In the genomic region with DNA sequence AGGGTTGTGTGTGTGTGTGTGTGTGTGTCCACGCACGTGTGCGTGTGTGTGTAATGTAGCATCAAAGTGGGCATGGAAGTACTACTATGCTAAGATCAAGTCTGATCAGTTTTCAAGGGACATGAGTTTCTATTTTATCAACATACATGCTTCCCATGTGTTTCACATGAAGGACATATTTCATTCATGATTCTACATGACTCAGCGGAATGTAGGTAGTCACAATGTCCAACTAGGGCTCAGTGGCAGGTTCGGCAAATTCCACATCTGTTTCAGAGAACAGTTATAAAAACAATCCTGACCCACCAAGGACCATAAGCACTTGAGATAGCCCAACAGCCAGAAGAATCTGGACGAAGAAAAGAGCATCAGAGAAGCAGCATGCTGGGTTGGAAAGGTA, we compare ENCODE assay signal across 3 cellular contexts.
TF ChIP-seq lines count a peak whose summit lies in the region.

No MANE protein-coding gene starts in this region.

TF ChIP-seq in HepG2, 621 proteins besides CTCF, POLR2A, EP300 and RAD21:
- TF ChIP-seq NFE2L2 (IDR thresholded peaks at IDR 0.05; ENCODE audit: low read length), result peak; percentile 51
- no peak for TF ChIP-seq HMG20A (CRISPR knock-in tag; IDR thresholded peaks at IDR 0.05; ENCODE audit: borderline replicate concordance)
- peak; percentile 46 to 64 for TF ChIP-seq MAFK (conservative IDR thresholded peaks at IDR 0.05 in 1 of 2, IDR thresholded peaks at IDR 0.05 in 1 of 2; ENCODE audit: low read length in 2 of 2)
- TF ChIP-seq MAFF (IDR thresholded peaks at IDR 0.05; ENCODE audit: low read depth, low read length), result peak; percentile 32; the same call in 1 of the 2 replicates
- TF ChIP-seq, protein P1, sequence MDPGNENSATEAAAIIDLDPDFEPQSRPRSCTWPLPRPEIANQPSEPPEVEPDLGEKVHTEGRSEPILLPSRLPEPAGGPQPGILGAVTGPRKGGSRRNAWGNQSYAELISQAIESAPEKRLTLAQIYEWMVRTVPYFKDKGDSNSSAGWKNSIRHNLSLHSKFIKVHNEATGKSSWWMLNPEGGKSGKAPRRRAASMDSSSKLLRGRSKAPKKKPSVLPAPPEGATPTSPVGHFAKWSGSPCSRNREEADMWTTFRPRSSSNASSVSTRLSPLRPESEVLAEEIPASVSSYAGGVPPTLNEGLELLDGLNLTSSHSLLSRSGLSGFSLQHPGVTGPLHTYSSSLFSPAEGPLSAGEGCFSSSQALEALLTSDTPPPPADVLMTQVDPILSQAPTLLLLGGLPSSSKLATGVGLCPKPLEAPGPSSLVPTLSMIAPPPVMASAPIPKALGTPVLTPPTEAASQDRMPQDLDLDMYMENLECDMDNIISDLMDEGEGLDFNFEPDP (CRISPR knock-in tag; conservative IDR thresholded peaks at IDR 0.05), result no peak
TF ChIP-seq in HepG2: peak in this region for 3.

TF ChIP-seq in IMR-90, 13 proteins besides CTCF, POLR2A, EP300 and RAD21:
- no peak for TF ChIP-seq BHLHE40 (IDR thresholded peaks at IDR 0.05; ENCODE audit: low read depth, low read length)
- no peak for TF ChIP-seq USF2 (IDR thresholded peaks at IDR 0.05; ENCODE audit: low read depth, low read length)
- no peak for TF ChIP-seq MXI1 (IDR thresholded peaks at IDR 0.05; ENCODE audit: borderline replicate concordance, low read depth, low read length)
- peak; percentile 54; the same call in 1 of the 2 replicates for TF ChIP-seq MAFK (IDR thresholded peaks at IDR 0.05; ENCODE audit: low read depth, low read length)
- TF ChIP-seq ELK1 (IDR thresholded peaks at IDR 0.05; ENCODE audit: borderline replicate concordance, low read depth, low read length), result no peak
- TF ChIP-seq RCOR1 (IDR thresholded peaks at IDR 0.05; ENCODE audit: insufficient replicate concordance, low read length), result no peak
- peak; percentile 70 for TF ChIP-seq NFE2L2 (IDR thresholded peaks at IDR 0.05; ENCODE audit: low read depth, low read length)

TF ChIP-seq in K562, 482 proteins besides CTCF, POLR2A, EP300 and RAD21:
- TF ChIP-seq MAFG (tag; conservative IDR thresholded peaks at IDR 0.05) (peak; percentile 55), NFE2 (IDR thresholded peaks at IDR 0.05; ENCODE audit: low read depth) (0 out of 2 replicates have a peak, but pooled peaks have one; percentile 29), ILF3 (IDR thresholded peaks at IDR 0.05; ENCODE audit: borderline replicate concordance) (no peak), MAFK (IDR thresholded peaks at IDR 0.05; ENCODE audit: low read length) (peak; percentile 14; the same call in 1 of the 2 replicates), NFE2L1 (tag; IDR thresholded peaks at IDR 0.05; ENCODE audit: borderline replicate concordance, low read depth) (peak; percentile 21; the same call in 1 of the 2 replicates), C11orf30 (IDR thresholded peaks at IDR 0.05; ENCODE audit: low read depth) (peak; percentile 53; the same call in 1 of the 2 replicates), MAFF (IDR thresholded peaks at IDR 0.05; ENCODE audit: low read length) (peak; percentile 32; the same call in 1 of the 2 replicates), ZNF76 (CRISPR knock-in tag; IDR thresholded peaks at IDR 0.05; ENCODE audit: borderline replicate concordance) (no peak), ZNF316 (IDR thresholded peaks at IDR 0.05) (peak; percentile 58), ZSCAN29 (IDR thresholded peaks at IDR 0.05) (no peak)
- TF ChIP-seq, protein P2, sequence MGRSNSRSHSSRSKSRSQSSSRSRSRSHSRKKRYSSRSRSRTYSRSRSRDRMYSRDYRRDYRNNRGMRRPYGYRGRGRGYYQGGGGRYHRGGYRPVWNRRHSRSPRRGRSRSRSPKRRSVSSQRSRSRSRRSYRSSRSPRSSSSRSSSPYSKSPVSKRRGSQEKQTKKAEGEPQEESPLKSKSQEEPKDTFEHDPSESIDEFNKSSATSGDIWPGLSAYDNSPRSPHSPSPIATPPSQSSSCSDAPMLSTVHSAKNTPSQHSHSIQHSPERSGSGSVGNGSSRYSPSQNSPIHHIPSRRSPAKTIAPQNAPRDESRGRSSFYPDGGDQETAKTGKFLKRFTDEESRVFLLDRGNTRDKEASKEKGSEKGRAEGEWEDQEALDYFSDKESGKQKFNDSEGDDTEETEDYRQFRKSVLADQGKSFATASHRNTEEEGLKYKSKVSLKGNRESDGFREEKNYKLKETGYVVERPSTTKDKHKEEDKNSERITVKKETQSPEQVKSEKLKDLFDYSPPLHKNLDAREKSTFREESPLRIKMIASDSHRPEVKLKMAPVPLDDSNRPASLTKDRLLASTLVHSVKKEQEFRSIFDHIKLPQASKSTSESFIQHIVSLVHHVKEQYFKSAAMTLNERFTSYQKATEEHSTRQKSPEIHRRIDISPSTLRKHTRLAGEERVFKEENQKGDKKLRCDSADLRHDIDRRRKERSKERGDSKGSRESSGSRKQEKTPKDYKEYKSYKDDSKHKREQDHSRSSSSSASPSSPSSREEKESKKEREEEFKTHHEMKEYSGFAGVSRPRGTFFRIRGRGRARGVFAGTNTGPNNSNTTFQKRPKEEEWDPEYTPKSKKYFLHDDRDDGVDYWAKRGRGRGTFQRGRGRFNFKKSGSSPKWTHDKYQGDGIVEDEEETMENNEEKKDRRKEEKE (IDR thresholded peaks at IDR 0.05; ENCODE audit: borderline replicate concordance in 1 of 2, control insufficient read depth in 1 of 2, low read depth in 2 of 2, low read length in 1 of 2), result no peak
